1 cellular context compared by ENCODE assay signal in genomic region chr5:15008476-15008875, GRCh38.
TF ChIP-seq lines count a peak whose summit lies in the region.

No MANE protein-coding gene starts in this region.

TF ChIP-seq in SK-N-SH treated with all-trans-retinoic acid at 6 μM for 48 hours, 23 proteins besides CTCF, POLR2A, EP300 and RAD21 (continued from another document):
- TF ChIP-seq PPARA (CRISPR knock-in tag; IDR thresholded peaks at IDR 0.05; ENCODE audit: borderline replicate concordance): no peak
